In genomic region chr17:39740357-39741111, GRCh38 we compare ENCODE assay signal across 10 cellular contexts. TPM values are rescaled to one million over a fixed set of nuclear protein-coding genes. Genes with fewer than 3 reads are reported as not detected.
DNase-seq lines count a peak whose midpoint lies in the region; ATAC-seq and TF ChIP-seq lines count a peak whose summit lies in the region.
"Had no signal": no experiment of that assay in that cellular context is flagged by ENCODE, and none has a peak within 500 bp of the region (broad histone marks: within the 10 kb centered on the region; RNA-seq: fewer than 3 reads in every experiment).

No MANE protein-coding gene starts in this region.

- TF ChIP-seq RAD21 in Ishikawa (IDR thresholded peaks at IDR 0.05; ENCODE audit: low read depth) = no peak

- H3K9me3 Mint-ChIP-seq in activated T-cell treated with anti-CD3 and anti-CD28 coated beads, Interleukin-2, amount 50 U/mL, for 4 hours = no peaks in the 10 kb centered on the region

- H3K4me1 Mint-ChIP-seq in activated T-cell treated with anti-CD3 and anti-CD28 coated beads, Interleukin-2, amount 50 U/mL, for 4 hours (ENCODE audit: low read depth) = peaks cover 14% of the 10 kb centered on the region

- H3K27me3 Mint-ChIP-seq in activated T-cell treated with anti-CD3 and anti-CD28 coated beads, Interleukin-2, amount 50 U/mL, for 4 hours (ENCODE audit: low read depth) = peaks cover 27% of the 10 kb centered on the region

- peaks cover 16 to 20% of the 10 kb centered on the region in 2 donors for H3K36me3 ChIP-seq in mucosa of rectum (ENCODE audit: control insufficient read depth in 2 of 2, insufficient read depth in 2 of 2, low read length in 2 of 2)

- H3K9me3 ChIP-seq in mucosa of rectum (ENCODE audit: control insufficient read depth in 2 of 2, low read length in 2 of 2) = no peaks in the 10 kb centered on the region
- H3K9me3 ChIP-seq: psoas muscle had no signal

- H3K4me3 Mint-ChIP-seq in activated T-cell treated with anti-CD3 and anti-CD28 coated beads, Interleukin-2, amount 50 U/mL, for 4 hours = no peak overlapping the region

- DNase-seq in COR-L47 (lab: John Stamatoyannopoulos, UW) = peak; percentile 28
- peak; percentile 29 for DNase-seq in dermis blood vessel endothelial cell
- no peak for DNase-seq in NCI-H1436 (lab: John Stamatoyannopoulos, UW)
- no peak for DNase-seq in hippocampal formation (lab: John Stamatoyannopoulos, UW)
- DNase-seq in activated T-cell treated with anti-CD3 and anti-CD28 coated beads, Interleukin-2, amount 50 U/mL, for 4 hours = no peak
- no peak for DNase-seq in stimulated activated CD4-positive, alpha-beta T cell treated with anti-CD3 and anti-CD28 coated beads, Interleukin-2, amount 100 ng/mL, for 24 hours
- DNase-seq: NCI-H187 treated with DMSO at 0.1 percent for 48 hours had no signal

- H3K27ac ChIP-seq in mucosa of rectum (ENCODE audit: low read depth in 2 of 2, low read length in 2 of 2) = peak overlapping the region; percentile 94 to 95
- H3K27ac ChIP-seq: psoas muscle had no signal

- H3K4me3 ChIP-seq in mucosa of rectum (ENCODE audit: low read length in 2 of 2) = peak overlapping the region; percentile 71 to 81
- H3K4me3 ChIP-seq: psoas muscle had no signal

- no peaks in the 10 kb centered on the region for H3K36me3 Mint-ChIP-seq in activated T-cell treated with anti-CD3 and anti-CD28 coated beads, Interleukin-2, amount 50 U/mL, for 4 hours (ENCODE audit: insufficient read depth)

- ATAC-seq in activated T-cell treated with anti-CD3 and anti-CD28 coated beads, Interleukin-2, amount 50 U/mL, for 4 hours = no peak
- ATAC-seq: psoas muscle had no signal

- H3K4me1 ChIP-seq in mucosa of rectum (ENCODE audit: control insufficient read depth in 2 of 2, insufficient read depth in 2 of 2, low read length in 2 of 2) = peaks cover 17 to 33% of the 10 kb centered on the region in 2 donors

- H3K9ac ChIP-seq in mucosa of rectum (ENCODE audit: low read depth in 1 of 2, low read length in 2 of 2) = peak overlapping the region; percentile 80 to 85

- peaks cover 0 to 14% of the 10 kb centered on the region in 2 donors for H3K27me3 ChIP-seq in mucosa of rectum (ENCODE audit: control insufficient read depth in 2 of 2, insufficient read depth in 2 of 2, low read length in 2 of 2)

- TF ChIP-seq EP300 in Ishikawa (IDR thresholded peaks at IDR 0.05; ENCODE audit: borderline replicate concordance) = no peak

TF ChIP-seq in Ishikawa, 13 proteins besides CTCF, POLR2A, EP300 and RAD21:
- TF ChIP-seq CEBPB (IDR thresholded peaks at IDR 0.05) (no peak), NFIC (IDR thresholded peaks at IDR 0.05) (peak; percentile 26; the same call in 1 of the 2 replicates), TEAD4 (IDR thresholded peaks at IDR 0.05) (no peak)

RNA-seq across cellular contexts. Expression of gene GRB7, which starts 2.8 kb away (rescaled TPM):
- 0.28 and 0.34 TPM in 2 replicates for total RNA-seq in dermis blood vessel endothelial cell
- total RNA-seq in activated T-cell treated with anti-CD3 and anti-CD28 coated beads, Interleukin-2, amount 50 U/mL, for 4 hours = under 1 TPM; 0.43 to 0.73 (median 0.47) TPM
- total RNA-seq: psoas muscle had no signal

RNA-seq across cellular contexts. Expression of gene MIEN1, which starts 10.2 kb away (rescaled TPM):
- total RNA-seq in dermis blood vessel endothelial cell = 13.4 and 18.5 TPM in 2 replicates
- 10 to 100 TPM; 43.2 to 48.6 (median 45.7) TPM for total RNA-seq in activated T-cell treated with anti-CD3 and anti-CD28 coated beads, Interleukin-2, amount 50 U/mL, for 4 hours

RNA-seq across cellular contexts. Expression of gene ERBB2, which starts 40.7 kb away (rescaled TPM):
- 3.4 and 4.4 TPM in 2 replicates for total RNA-seq in dermis blood vessel endothelial cell
- 1 to 10 TPM; 2.3 to 3.4 (median 2.9) TPM for total RNA-seq in activated T-cell treated with anti-CD3 and anti-CD28 coated beads, Interleukin-2, amount 50 U/mL, for 4 hours

RNA-seq across cellular contexts. Expression of gene PGAP3, which starts 52.7 kb away (rescaled TPM):
- total RNA-seq in dermis blood vessel endothelial cell = 4.0 and 5.4 TPM in 2 replicates
- total RNA-seq in activated T-cell treated with anti-CD3 and anti-CD28 coated beads, Interleukin-2, amount 50 U/mL, for 4 hours = 10 to 100 TPM; 14.6 to 16.5 (median 16.3) TPM

Comparison
In these comparisons a context has a peak if more than half of its experiments do, and no peak if none do; other contexts are left out.
1. DNase-seq: peak in COR-L47 (single experiment) and dermis blood vessel endothelial cell (single experiment); none in NCI-H1436 (single experiment), hippocampal formation (0 of 2), activated T-cell treated with anti-CD3 and anti-CD28 coated beads, Interleukin-2, amount 50 U/mL, for 4 hours (single experiment) and stimulated activated CD4-positive, alpha-beta T cell treated with anti-CD3 and anti-CD28 coated beads, Interleukin-2, amount 100 ng/mL, for 24 hours (0 of 2).